ENCODE assay signal across 15 cellular contexts in the genomic region with DNA sequence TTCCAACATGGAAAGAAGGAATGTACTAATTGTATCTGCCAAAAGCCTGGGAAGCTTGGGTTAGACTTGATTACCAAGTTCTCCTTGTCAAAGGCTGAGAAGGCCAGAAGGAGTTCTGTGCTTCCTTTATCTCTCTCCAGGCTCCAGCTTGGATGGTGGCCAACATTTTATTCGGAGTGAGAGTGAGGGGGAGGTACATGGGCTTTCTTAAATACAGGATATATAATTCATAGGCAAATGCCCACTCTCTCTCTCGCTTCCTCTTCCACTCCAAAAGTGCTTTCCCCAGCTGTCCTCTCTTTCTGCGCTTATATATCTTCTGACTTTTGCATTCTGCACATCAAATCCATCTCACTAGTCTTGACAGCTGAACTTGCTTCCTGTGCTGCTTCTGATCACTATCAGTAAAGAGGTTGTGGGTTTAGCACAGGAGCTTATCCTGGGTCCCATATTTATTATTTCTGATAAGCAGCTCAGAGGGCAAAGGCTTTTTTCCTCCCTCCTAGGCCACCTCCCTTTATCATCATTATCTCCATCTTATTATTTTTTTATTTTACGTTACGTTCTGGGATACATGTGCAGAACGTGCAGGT.
"Had no signal": no experiment of that assay in that cellular context is flagged by ENCODE, and none has a peak within 500 bp of the region (broad histone marks: within the 10 kb centered on the region; RNA-seq: fewer than 3 reads in every experiment).

No MANE protein-coding gene starts in this region.

- DNase-seq: activated CD4-positive, alpha-beta memory T cell treated with anti-CD3 and anti-CD28 coated beads for 36 hours; activated gamma-delta T cell treated with Interleukin-2 at 50 U/mL for 16 hours; activated naive CD8-positive, alpha-beta T cell treated with anti-CD3 and anti-CD28 coated beads, Interleukin-2, amount 10 ng/mL, durations not matched to agents 7 days and 5 days; activated T-cell treated with anti-CD3 and anti-CD28 coated beads, Interleukin-2, amount 50 U/mL, for 4 hours; foreskin fibroblast; left colon; natural killer cell; occipital lobe; stimulated activated CD4-positive, alpha-beta T cell treated with anti-CD3 and anti-CD28 coated beads, Interleukin-4, amount 100 ng/mL, for 1 hour; stimulated activated CD8-positive, alpha-beta memory T cell treated with anti-CD3 and anti-CD28 coated beads, Interleukin-4, amount 100 ng/mL, for 48 hours; stimulated activated naive CD8-positive, alpha-beta T cell treated with anti-CD3 and anti-CD28 coated beads, Interleukin-15, amount 100 ng/mL, for 72 hours; testis had no signal

- H3K9me3 ChIP-seq: ascending aorta, esophagus muscularis mucosa, testis had no signal

- ATAC-seq: activated T-cell treated with anti-CD3 and anti-CD28 coated beads, Interleukin-2, amount 50 U/mL, for 4 hours; left colon; natural killer cell; stimulated activated naive CD8-positive, alpha-beta T cell treated with anti-CD3 and anti-CD28 coated beads, Interleukin-15, amount 100 ng/mL, for 72 hours had no signal

- H3K27ac ChIP-seq: ascending aorta, esophagus muscularis mucosa, testis had no signal

- H3K27ac Mint-ChIP-seq: activated CD4-positive, alpha-beta memory T cell treated with anti-CD3 and anti-CD28 coated beads for 36 hours; activated naive CD8-positive, alpha-beta T cell treated with anti-CD3 and anti-CD28 coated beads, Interleukin-2, amount 10 ng/mL, durations not matched to agents 7 days and 5 days; natural killer cell; stimulated activated naive CD8-positive, alpha-beta T cell treated with anti-CD3 and anti-CD28 coated beads, Interleukin-15, amount 100 ng/mL, for 72 hours; T-helper 1 cell treated with Interleukin-12 subunit alpha and Interleukin-12 subunit beta and Interleukin-4 antibody, amounts not matched to agents 30 μg/mL and 1 μg/mL, for 36 hours had no signal

- H3K4me1 Mint-ChIP-seq: activated naive CD8-positive, alpha-beta T cell treated with anti-CD3 and anti-CD28 coated beads, Interleukin-2, amount 10 ng/mL, durations not matched to agents 7 days and 5 days; natural killer cell had no signal

- H3K27me3 ChIP-seq: ascending aorta, esophagus muscularis mucosa, testis had no signal

- H3K9me3 Mint-ChIP-seq: activated CD4-positive, alpha-beta memory T cell treated with anti-CD3 and anti-CD28 coated beads for 36 hours; activated T-cell treated with anti-CD3 and anti-CD28 coated beads, Interleukin-2, amount 50 U/mL, for 4 hours had no signal

- H3K27me3 Mint-ChIP-seq: activated naive CD8-positive, alpha-beta T cell treated with anti-CD3 and anti-CD28 coated beads, Interleukin-2, amount 10 ng/mL, durations not matched to agents 7 days and 5 days had no signal

- H3K36me3 Mint-ChIP-seq: activated CD4-positive, alpha-beta memory T cell treated with anti-CD3 and anti-CD28 coated beads for 36 hours; activated naive CD8-positive, alpha-beta T cell treated with anti-CD3 and anti-CD28 coated beads, Interleukin-2, amount 10 ng/mL, durations not matched to agents 7 days and 5 days; natural killer cell had no signal

- H3K4me1 ChIP-seq: ascending aorta, testis had no signal

- H3K4me3 ChIP-seq: ascending aorta, esophagus muscularis mucosa, testis had no signal

- H3K4me3 Mint-ChIP-seq: activated CD4-positive, alpha-beta memory T cell treated with anti-CD3 and anti-CD28 coated beads for 36 hours; activated naive CD8-positive, alpha-beta T cell treated with anti-CD3 and anti-CD28 coated beads, Interleukin-2, amount 10 ng/mL, durations not matched to agents 7 days and 5 days; activated T-cell treated with anti-CD3 and anti-CD28 coated beads, Interleukin-2, amount 50 U/mL, for 4 hours; natural killer cell; stimulated activated naive CD8-positive, alpha-beta T cell treated with anti-CD3 and anti-CD28 coated beads, Interleukin-15, amount 100 ng/mL, for 72 hours; T-helper 1 cell treated with Interleukin-12 subunit alpha and Interleukin-12 subunit beta and Interleukin-4 antibody, amounts not matched to agents 30 μg/mL and 1 μg/mL, for 36 hours had no signal

- H3K36me3 ChIP-seq: ascending aorta, esophagus muscularis mucosa had no signal
